8 cellular contexts compared by ENCODE assay signal in the genomic region with DNA sequence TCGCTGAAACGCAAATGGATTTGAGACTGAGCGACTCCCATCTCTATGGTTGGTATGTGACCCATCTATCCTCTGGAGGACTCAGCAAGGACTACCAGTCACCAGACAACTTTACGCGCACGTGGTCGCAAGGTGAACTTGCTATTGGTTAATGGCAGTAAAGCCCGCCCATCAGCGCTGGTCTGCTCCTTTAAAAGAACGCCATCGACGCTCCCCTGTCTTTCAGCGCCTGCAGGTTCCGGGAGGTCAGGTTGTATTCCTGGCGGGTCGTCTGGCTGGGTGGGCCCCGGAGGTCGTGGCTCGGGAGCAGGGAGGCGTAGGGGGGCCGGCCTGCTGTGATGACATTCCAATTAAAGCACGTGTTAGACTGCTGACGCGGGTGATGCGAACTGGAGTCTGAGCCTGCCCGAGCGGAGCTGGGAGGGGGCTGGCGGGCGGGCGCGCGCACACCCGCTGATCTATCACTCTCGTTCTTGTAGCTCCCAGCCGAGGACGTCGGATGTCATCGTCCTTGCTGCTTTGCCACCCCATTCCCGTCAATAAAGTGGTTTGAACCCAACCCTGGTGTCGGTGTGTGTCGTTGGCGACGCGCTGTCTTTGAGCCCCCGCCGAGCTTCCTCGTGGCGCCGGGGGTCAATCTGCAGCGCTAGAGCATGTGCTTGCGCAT. TPM values are rescaled to one million over a fixed set of nuclear protein-coding genes. Genes with fewer than 3 reads are reported as not detected.
DNase-seq lines count a peak whose midpoint lies in the region; TF ChIP-seq lines count a peak whose summit lies in the region.

No MANE protein-coding gene starts in this region.

- DNase-seq in GM06990 (ENCODE audit: extremely low read depth, insufficient read length) (peak; percentile 90), HFFc6 (peak; percentile 100), NAMALWA (ENCODE audit: low spot score) (peak; percentile 99), SJSA1 (ENCODE audit: low read depth in 1 of 2, low spot score in 2 of 2) (peak; percentile 98 to 99), glomerular endothelial cell (ENCODE audit: extremely low read depth, low read depth, low spot score) (peak; percentile 100), nucleus accumbens (lab: John Stamatoyannopoulos, UW) (peak; percentile 69 to 100 (median 98)), suprapubic skin (ENCODE audit: low spot score in 2 of 2) (peak; percentile 98 to 99)
- DNase-seq in activated naive CD4-positive, alpha-beta T cell treated with anti-CD3 and anti-CD28 coated beads for 36 hours, result peak; percentile 97

- H3K27ac ChIP-seq in SJSA1 (peak overlapping the region; percentile 72), suprapubic skin (peak overlapping the region; percentile 96)

- H3K4me1 ChIP-seq in SJSA1 (replicated peaks) (peaks cover 13% of the 10 kb centered on the region), suprapubic skin (peaks cover 34% of the 10 kb centered on the region)

- TF ChIP-seq POLR2A in suprapubic skin (IDR thresholded peaks at IDR 0.05), result peak; percentile 99

- no peak overlapping the region for H3K27ac Mint-ChIP-seq in HFFc6
- no peak overlapping the region for H3K27ac Mint-ChIP-seq in activated naive CD4-positive, alpha-beta T cell treated with anti-CD3 and anti-CD28 coated beads for 36 hours

- no peak for TF ChIP-seq EP300 in suprapubic skin (IDR thresholded peaks at IDR 0.05)

- no peaks in the 10 kb centered on the region; the same call in 1 of the 2 replicates for H3K27me3 Mint-ChIP-seq in HFFc6 (ENCODE audit: insufficient read depth)
- H3K27me3 Mint-ChIP-seq in activated naive CD4-positive, alpha-beta T cell treated with anti-CD3 and anti-CD28 coated beads for 36 hours (ENCODE audit: low read depth), result no peaks in the 10 kb centered on the region

- intact Hi-C loops in activated naive CD4-positive, alpha-beta T cell treated with anti-CD3 and anti-CD28 coated beads for 36 hours (cut with micrococcal nuclease), result loop anchor here (1.0 to 5.0 kb wide), 4 partner anchors 16 to 303 kb away; partner anchors contain the start of genes ERN1, SMARCD2 and TEX2

- H3K36me3 ChIP-seq in GM06990 (ENCODE audit: control insufficient read depth, insufficient read depth, low read length), result peaks cover 3% of the 10 kb centered on the region
- peaks cover 21% of the 10 kb centered on the region for H3K36me3 ChIP-seq in SJSA1
- peaks cover 9% of the 10 kb centered on the region for H3K36me3 ChIP-seq in suprapubic skin

- 0% methylated on average over 7 of the region's 51 CpGs for WGBS in suprapubic skin

- H3K4me3 Mint-ChIP-seq in HFFc6, result no peak overlapping the region
- no peak overlapping the region for H3K4me3 Mint-ChIP-seq in activated naive CD4-positive, alpha-beta T cell treated with anti-CD3 and anti-CD28 coated beads for 36 hours

- H3K9me3 Mint-ChIP-seq in HFFc6, result no peaks in the 10 kb centered on the region
- H3K9me3 Mint-ChIP-seq in activated naive CD4-positive, alpha-beta T cell treated with anti-CD3 and anti-CD28 coated beads for 36 hours, result no peaks in the 10 kb centered on the region

- H3K36me3 Mint-ChIP-seq in HFFc6 (ENCODE audit: low read depth), result no peaks in the 10 kb centered on the region; the same call in 1 of the 2 replicates
- peaks cover 9% of the 10 kb centered on the region for H3K36me3 Mint-ChIP-seq in activated naive CD4-positive, alpha-beta T cell treated with anti-CD3 and anti-CD28 coated beads for 36 hours (ENCODE audit: low read depth)

- TF ChIP-seq CTCF in GM06990 (IDR thresholded peaks at IDR 0.05; ENCODE audit: insufficient read depth, low read length, poor library complexity, severe bottlenecking) (no peak), HFFc6 (IDR thresholded peaks at IDR 0.05) (no peak), suprapubic skin (IDR thresholded peaks at IDR 0.05) (peak in 1 of 2 donors; percentile 17)

- H3K4me1 Mint-ChIP-seq in HFFc6 (ENCODE audit: low read depth), result peaks cover 26% of the 10 kb centered on the region
- H3K4me1 Mint-ChIP-seq in activated naive CD4-positive, alpha-beta T cell treated with anti-CD3 and anti-CD28 coated beads for 36 hours (ENCODE audit: low read depth), result peaks cover 16% of the 10 kb centered on the region

- H3K9me3 ChIP-seq in SJSA1 (replicated peaks) (no peaks in the 10 kb centered on the region), suprapubic skin (no peaks in the 10 kb centered on the region)

- CTCF ChIA-PET in activated naive CD4-positive, alpha-beta T cell treated with anti-CD3 and anti-CD28 coated beads for 36 hours (lab: Charles Lee), result interaction anchor here (0.6 to 2.9 kb wide), 9 partner anchors 14 to 145 kb away, joined by 3 to 22 read pairs (median 5); no protein-coding TSS in a partner anchor

- peak overlapping the region; percentile 97 for H3K4me3 ChIP-seq in GM06990 (replicated peaks; ENCODE audit: low read depth, low read length)
- peak overlapping the region; percentile 57 for H3K4me3 ChIP-seq in SJSA1
- peak overlapping the region; percentile 84 for H3K4me3 ChIP-seq in suprapubic skin

- H3K27me3 ChIP-seq in GM06990 (replicated peaks; ENCODE audit: control insufficient read depth, insufficient read depth, low read length), result no peaks in the 10 kb centered on the region
- H3K27me3 ChIP-seq in SJSA1 (replicated peaks), result no peaks in the 10 kb centered on the region
- no peaks in the 10 kb centered on the region for H3K27me3 ChIP-seq in suprapubic skin

RNA-seq across cellular contexts. Expression of gene ERN1, which starts 15.9 kb away (rescaled TPM):
- total RNA-seq in HFFc6 (2021; fragmentation: NEBNext Ultra II Directional; extraction: Animal tissue kit (Norgen Biotek cat#: 25700)), result 10 to 100 TPM in 2 of 6 experiments, 1 to 10 TPM in 4; 6.8 to 12.8 (median 7.9) TPM
- 4.4 and 5.8 TPM in 2 replicates for total RNA-seq in SJSA1 (2014; rRNA removed; shearing (Covaris generic))
- total RNA-seq in activated naive CD4-positive, alpha-beta T cell treated with anti-CD3 and anti-CD28 coated beads for 36 hours, result 10 to 100 TPM; 21.9 to 22.0 TPM
- 9.3 and 19.5 TPM in 2 replicates for total RNA-seq in glomerular endothelial cell
- total RNA-seq in suprapubic skin, result 10 to 100 TPM; 21.2 to 41.1 (median 35.1) TPM

Comparison
In these comparisons a context has a peak if more than half of its experiments do, and no peak if none do; other contexts are left out.
1. Peak in every context shown above with its lines: DNase-seq, H3K4me3 ChIP-seq and H3K27ac ChIP-seq.